Comparison of ENCODE assay signal across 9 cellular contexts in the genomic region with DNA sequence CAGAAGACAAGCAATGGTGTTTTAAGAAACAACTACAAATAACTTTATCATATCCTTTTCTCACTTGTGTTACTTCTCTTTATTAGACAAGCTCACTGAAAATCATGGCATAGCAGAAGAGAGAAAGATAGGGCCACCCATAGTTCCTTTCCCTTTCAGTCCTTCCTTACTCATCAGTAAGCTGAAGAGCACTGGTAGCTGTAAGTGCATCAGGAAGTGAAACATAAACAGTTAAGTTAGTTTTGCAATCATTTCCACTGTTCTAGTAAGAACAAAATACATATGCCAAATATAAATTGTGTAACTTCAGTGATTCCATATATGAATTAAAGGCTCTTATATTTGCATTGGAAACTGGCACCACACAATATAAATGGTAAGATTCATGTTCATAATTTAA.
DNase-seq lines count a peak whose midpoint lies in the region; ATAC-seq, FAIRE-seq and TF ChIP-seq lines count a peak whose summit lies in the region.
"Had no signal": no experiment of that assay in that cellular context is flagged by ENCODE, and none has a peak within 500 bp of the region (broad histone marks: within the 10 kb centered on the region; RNA-seq: fewer than 3 reads in every experiment).

No MANE protein-coding gene starts in this region.

- peak; percentile 89 for ATAC-seq in GM19438 (IDR thresholded peaks at IDR 0.05; ENCODE audit: low read depth, unreplicated experiment)
- peak; percentile 97 for ATAC-seq in HG03159 (IDR thresholded peaks at IDR 0.05; ENCODE audit: unreplicated experiment)

- peak; percentile 65 for DNase-seq in bronchial epithelial cell (ENCODE audit: low read depth)
- no peak for DNase-seq in suprapubic skin (ENCODE audit: low spot score in 2 of 2)
- no peak for DNase-seq in central memory CD4-positive, alpha-beta T cell
- DNase-seq in GDM1 (lab: John Stamatoyannopoulos, UW): no peak
- DNase-seq in NCI-H446 (lab: John Stamatoyannopoulos, UW): no peak
- DNase-seq: NCI-H345 had no signal

- TF ChIP-seq POLR2A in suprapubic skin (IDR thresholded peaks at IDR 0.05): no peak

- H3K9me3 ChIP-seq in suprapubic skin: no peaks in the 10 kb centered on the region

- H3K27ac ChIP-seq in suprapubic skin: peak overlapping the region; percentile 77
- H3K27ac ChIP-seq: cardiac muscle cell had no signal

- peaks cover 21% of the 10 kb centered on the region for H3K4me1 ChIP-seq in suprapubic skin

- no peak for TF ChIP-seq EP300 in suprapubic skin (IDR thresholded peaks at IDR 0.05)

- no peak for TF ChIP-seq CTCF in bronchial epithelial cell (IDR thresholded peaks at IDR 0.05; ENCODE audit: insufficient read depth, low read length, severe bottlenecking)
- no peak for TF ChIP-seq CTCF in suprapubic skin (IDR thresholded peaks at IDR 0.05)

- H3K36me3 ChIP-seq in bronchial epithelial cell (ENCODE audit: control insufficient read depth, insufficient read depth, low read length) (no peaks in the 10 kb centered on the region), suprapubic skin (no peaks in the 10 kb centered on the region)
- H3K36me3 ChIP-seq: cardiac muscle cell had no signal

- FAIRE-seq in bronchial epithelial cell (lab: Jason Lieb, UNC): no peak

- H3K4me3 ChIP-seq in bronchial epithelial cell (ENCODE audit: low read depth, low read length) (no peak overlapping the region), suprapubic skin (no peak overlapping the region)
- H3K4me3 ChIP-seq: cardiac muscle cell had no signal

- H3K27me3 ChIP-seq in bronchial epithelial cell (ENCODE audit: control insufficient read depth, insufficient read depth, low read length) (no peaks in the 10 kb centered on the region), suprapubic skin (no peaks in the 10 kb centered on the region)
- H3K27me3 ChIP-seq: cardiac muscle cell had no signal
